15 cellular contexts compared by ENCODE assay signal in genomic region chr2:150473767-150474166, GRCh38. TPM values are rescaled to one million over a fixed set of nuclear protein-coding genes. Genes with fewer than 3 reads are reported as not detected.
DNase-seq lines count a peak whose midpoint lies in the region; ATAC-seq and TF ChIP-seq lines count a peak whose summit lies in the region.
"Had no signal": no experiment of that assay in that cellular context is flagged by ENCODE, and none has a peak within 500 bp of the region (broad histone marks: within the 10 kb centered on the region; RNA-seq: fewer than 3 reads in every experiment).

No MANE protein-coding gene starts in this region.

- H2AFZ ChIP-seq in mammary epithelial cell (ENCODE audit: low read depth, low read length) = no peak overlapping the region
- H2AFZ ChIP-seq in mesenchymal stem cell (ENCODE audit: low read depth, low read length) = no peak overlapping the region

- H3K23ac ChIP-seq in mesenchymal stem cell (ENCODE audit: low read length in 2 of 2) = no peak overlapping the region

- TF ChIP-seq CTCF in left ventricle myocardium inferior (IDR thresholded peaks at IDR 0.05; ENCODE audit: borderline replicate concordance) (no peak), right atrium auricular region (IDR thresholded peaks at IDR 0.05) (no peak), mammary epithelial cell (conservative IDR thresholded peaks at IDR 0.05 in 1 of 2, IDR thresholded peaks at IDR 0.05 in 1 of 2; ENCODE audit: extremely low read depth in 1 of 2, insufficient read depth in 1 of 2, low read depth in 1 of 2, low read length in 2 of 2) (no peak), upper lobe of left lung (IDR thresholded peaks at IDR 0.05) (no peak)

- 83% methylated on average over 3 of the region's 3 CpGs for WGBS in mammary epithelial cell (ENCODE audit: low coverage, missing lambda C conversion rate)
- 78% methylated on average over 3 of the region's 3 CpGs for WGBS in mesenchymal stem cell
- WGBS in upper lobe of left lung, 2 donors = 88 to 96% methylated on average over 3 of the region's 3 CpGs

- H3K9me3 ChIP-seq in left ventricle myocardium inferior (replicated peaks) (no peaks in the 10 kb centered on the region), right atrium auricular region (no peaks in the 10 kb centered on the region), mammary epithelial cell (replicated peaks; ENCODE audit: insufficient read depth, low read length) (no peaks in the 10 kb centered on the region), mesenchymal stem cell (ENCODE audit: control insufficient read depth, low read length) (no peaks in the 10 kb centered on the region), upper lobe of left lung (no peaks in the 10 kb centered on the region)

- no peak overlapping the region for H3K4me3 Mint-ChIP-seq in immature natural killer cell
- H3K4me3 Mint-ChIP-seq in activated CD4-positive, alpha-beta T cell treated with anti-CD3 and anti-CD28 coated beads, Interleukin-2, amount 10 ng/mL, durations not matched to agents 7 days and 5 days = no peak overlapping the region
- H3K4me3 Mint-ChIP-seq: nephron, T-helper 17 cell had no signal

- no peak for TF ChIP-seq POLR2A in upper lobe of left lung (IDR thresholded peaks at IDR 0.05)

- H2BK120ac ChIP-seq in mesenchymal stem cell (ENCODE audit: low read depth, low read length) = no peak overlapping the region

- H4K8ac ChIP-seq in mesenchymal stem cell (ENCODE audit: low read length) = no peak overlapping the region

- intact Hi-C loops in left ventricle myocardium inferior (cut with micrococcal nuclease) (no loop called here), mammary epithelial cell (cut with micrococcal nuclease) (no loop called here)

- peak overlapping the region; percentile 49 for H4K91ac ChIP-seq in mesenchymal stem cell (ENCODE audit: low read length)

- no peak overlapping the region for H2BK15ac ChIP-seq in mesenchymal stem cell (ENCODE audit: low read depth, poor library complexity, severe bottlenecking)

- H3K14ac ChIP-seq in mesenchymal stem cell (ENCODE audit: low read length in 2 of 2) = peak overlapping the region in 1 of 2 experiments; percentile 89

- H2AK5ac ChIP-seq in mesenchymal stem cell (ENCODE audit: low read length, severe bottlenecking) = peak overlapping the region; percentile 36

- no peak overlapping the region for H3K9ac ChIP-seq in mammary epithelial cell (ENCODE audit: insufficient read depth, low read length)
- H3K9ac ChIP-seq in mesenchymal stem cell (ENCODE audit: low read length) = peak overlapping the region; percentile 100

- peaks cover 99% of the 10 kb centered on the region for H3K79me2 ChIP-seq in mammary epithelial cell (ENCODE audit: insufficient read depth, low read length)

- peaks cover 0 to 3% (median 0%) of the 10 kb centered on the region in 3 donors for H3K27me3 Mint-ChIP-seq in immature natural killer cell (ENCODE audit: low read depth in 3 of 3)
- H3K27me3 Mint-ChIP-seq in activated CD4-positive, alpha-beta T cell treated with anti-CD3 and anti-CD28 coated beads, Interleukin-2, amount 10 ng/mL, durations not matched to agents 7 days and 5 days = no peaks in the 10 kb centered on the region

- no peak for TF ChIP-seq EP300 in upper lobe of left lung (IDR thresholded peaks at IDR 0.05)

- in situ Hi-C loops in mammary epithelial cell (cut with MboI; ENCODE audit: low sequenced_read_pairs in 2 of 2) = loop anchor here in 1 of 2 donors (5.0 to 25.0 kb wide), 2 partner anchors 686 to 876 kb away; no protein-coding TSS in a partner anchor

- no peak overlapping the region for H3K27ac Mint-ChIP-seq in immature natural killer cell
- H3K27ac Mint-ChIP-seq in activated CD4-positive, alpha-beta T cell treated with anti-CD3 and anti-CD28 coated beads, Interleukin-2, amount 10 ng/mL, durations not matched to agents 7 days and 5 days = no peak overlapping the region
- H3K27ac Mint-ChIP-seq: T-helper 17 cell had no signal

- H3K4me2 ChIP-seq in mammary epithelial cell (ENCODE audit: insufficient read depth, low read depth, low read length) (no peak overlapping the region), mesenchymal stem cell (ENCODE audit: low read length, poor library complexity, severe bottlenecking) (no peak overlapping the region)

- no peak for DNase-seq in left ventricle myocardium inferior
- no peak for DNase-seq in right atrium auricular region (ENCODE audit: low spot score)
- no peak for DNase-seq in mammary epithelial cell
- no peak for DNase-seq in mesenchymal stem cell
- DNase-seq in upper lobe of left lung = no peak
- DNase-seq in immature natural killer cell = no peak
- no peak for DNase-seq in activated CD4-positive, alpha-beta T cell treated with anti-CD3 and anti-CD28 coated beads, Interleukin-2, amount 10 ng/mL, durations not matched to agents 7 days and 5 days
- DNase-seq: activated CD4-positive, alpha-beta T cell treated with anti-CD3 and anti-CD28 coated beads for 48 hours; anterior cingulate cortex; kidney glomerular epithelial cell; NCI-H2227 treated with DMSO at 0.1 percent for 48 hours; T-helper 17 cell had no signal

- H3K4me3 ChIP-seq in left ventricle myocardium inferior (no peak overlapping the region), right atrium auricular region (no peak overlapping the region), mammary epithelial cell (replicated peaks in 1 of 3; ENCODE audit: insufficient read depth in 1 of 3, low read depth in 2 of 3, low read length in 3 of 3) (no peak overlapping the region), mesenchymal stem cell (ENCODE audit: insufficient read depth in 1 of 2, low read depth in 1 of 2, low read length in 2 of 2) (peak overlapping the region in 1 of 2 experiments; percentile 53), upper lobe of left lung (no peak overlapping the region)

- no TSS peak for BruUV-seq in mammary epithelial cell (replicated peaks; lab: Mats Ljungman, UMichigan)

- ATAC-seq in upper lobe of left lung (ENCODE audit: low FRiP score in 2 of 2) = no peak
- no peak for ATAC-seq in HG02588 (IDR thresholded peaks at IDR 0.05; ENCODE audit: unreplicated experiment)
- ATAC-seq: T-helper 17 cell had no signal

- H2BK5ac ChIP-seq in mesenchymal stem cell (ENCODE audit: low read depth, low read length, poor library complexity, severe bottlenecking) = no peak overlapping the region

- peak overlapping the region in 1 of 2 experiments; percentile 67 for H3K18ac ChIP-seq in mesenchymal stem cell (ENCODE audit: low read depth in 1 of 2, low read length in 2 of 2)

- peaks cover 35% of the 10 kb centered on the region for H3K36me3 ChIP-seq in left ventricle myocardium inferior
- H3K36me3 ChIP-seq in right atrium auricular region = peaks cover 26% of the 10 kb centered on the region
- H3K36me3 ChIP-seq in mammary epithelial cell (ENCODE audit: insufficient read depth, low read length) = peaks cover 52% of the 10 kb centered on the region
- H3K36me3 ChIP-seq in mesenchymal stem cell (ENCODE audit: control insufficient read depth in 1 of 2, insufficient read depth in 2 of 2, low read depth in 1 of 2, low read length in 2 of 2) = peaks cover 17 to 100% of the 10 kb centered on the region in 2 experiments
- peaks cover 0 to 30% (median 2%) of the 10 kb centered on the region in 4 donors for H3K36me3 ChIP-seq in upper lobe of left lung

- H2BK12ac ChIP-seq in mesenchymal stem cell (ENCODE audit: low read length in 2 of 2) = peak overlapping the region; percentile 11 to 51

- H4K20me1 ChIP-seq in mammary epithelial cell (ENCODE audit: insufficient read depth, low read length) = no peaks in the 10 kb centered on the region

- H3K27me3 ChIP-seq in left ventricle myocardium inferior (ENCODE audit: low read depth) (no peaks in the 10 kb centered on the region), right atrium auricular region (no peaks in the 10 kb centered on the region), mammary epithelial cell (ENCODE audit: insufficient read depth, low read length) (no peaks in the 10 kb centered on the region), mesenchymal stem cell (ENCODE audit: control insufficient read depth in 1 of 2, insufficient read depth in 1 of 2, low read length in 2 of 2) (no peaks in the 10 kb centered on the region), upper lobe of left lung (no peaks in the 10 kb centered on the region)

- H3K4me1 ChIP-seq in left ventricle myocardium inferior (peaks cover 75% of the 10 kb centered on the region), right atrium auricular region (peaks cover 0 to 59% of the 10 kb centered on the region in 2 donors), mammary epithelial cell (ENCODE audit: insufficient read depth, low read length) (peaks cover 65% of the 10 kb centered on the region), mesenchymal stem cell (ENCODE audit: control insufficient read depth, insufficient read depth, low read depth, low read length) (peaks cover 11% of the 10 kb centered on the region), upper lobe of left lung (peaks cover 6 to 28% (median 20%) of the 10 kb centered on the region in 4 donors)

- H3K4me1 Mint-ChIP-seq in immature natural killer cell = no peaks in the 10 kb centered on the region
- no peaks in the 10 kb centered on the region for H3K4me1 Mint-ChIP-seq in activated CD4-positive, alpha-beta T cell treated with anti-CD3 and anti-CD28 coated beads, Interleukin-2, amount 10 ng/mL, durations not matched to agents 7 days and 5 days
- H3K4me1 Mint-ChIP-seq: T-helper 17 cell had no signal

- H3K79me1 ChIP-seq in mesenchymal stem cell (replicated peaks; ENCODE audit: low read length, poor library complexity, severe bottlenecking) = no peaks in the 10 kb centered on the region

- dilution Hi-C loops in mammary epithelial cell (cut with HindIII; ENCODE audit: low sequenced_read_pairs) = no loop called here

- H3K27ac ChIP-seq in left ventricle myocardium inferior (replicated peaks) (peak overlapping the region; percentile 97), right atrium auricular region (peak overlapping the region in 1 of 2 donors; percentile 65), mammary epithelial cell (ENCODE audit: insufficient read depth, low read depth, low read length) (peak overlapping the region; percentile 12), mesenchymal stem cell (ENCODE audit: low read length, poor library complexity, severe bottlenecking) (peak overlapping the region; percentile 16), upper lobe of left lung (peak overlapping the region in 3 of 4 donors; percentile 41 to 65 (median 49))

- H3K9me3 Mint-ChIP-seq in immature natural killer cell = peaks cover 0 to 10% (median 6%) of the 10 kb centered on the region in 6 donors
- no peaks in the 10 kb centered on the region for H3K9me3 Mint-ChIP-seq in activated CD4-positive, alpha-beta T cell treated with anti-CD3 and anti-CD28 coated beads, Interleukin-2, amount 10 ng/mL, durations not matched to agents 7 days and 5 days
- H3K9me3 Mint-ChIP-seq: nephron had no signal

- H3K36me3 Mint-ChIP-seq in immature natural killer cell = no peaks in the 10 kb centered on the region
- no peaks in the 10 kb centered on the region for H3K36me3 Mint-ChIP-seq in activated CD4-positive, alpha-beta T cell treated with anti-CD3 and anti-CD28 coated beads, Interleukin-2, amount 10 ng/mL, durations not matched to agents 7 days and 5 days (ENCODE audit: low read depth)

- H3K4ac ChIP-seq in mesenchymal stem cell (ENCODE audit: low read depth in 1 of 2, low read length in 2 of 2) = no peak overlapping the region

- POLR2A ChIA-PET in activated CD4-positive, alpha-beta T cell treated with anti-CD3 and anti-CD28 coated beads, Interleukin-2, amount 10 ng/mL, durations not matched to agents 7 days and 5 days (lab: Charles Lee) = no interaction called here

- CTCF ChIA-PET in mammary epithelial cell (lab: Charles Lee; ENCODE audit: low non-redundant PET) = no interaction called here
- CTCF ChIA-PET in activated CD4-positive, alpha-beta T cell treated with anti-CD3 and anti-CD28 coated beads, Interleukin-2, amount 10 ng/mL, durations not matched to agents 7 days and 5 days (lab: Charles Lee) = no interaction called here

RNA-seq across cellular contexts. Expression of gene RND3, which starts 13.7 kb away (rescaled TPM):
- total RNA-seq in left ventricle myocardium inferior = 26.9 TPM
- total RNA-seq in right atrium auricular region = 10 to 100 TPM in 1 of 2 donors, 1 to 10 TPM in 1; 9.6 to 25.4 TPM
- total RNA-seq in mammary epithelial cell = 100 to 1,000 TPM; 146 to 178 TPM
- polyA plus RNA-seq in mammary epithelial cell = 28.6 TPM
- 243 TPM for polyA minus RNA-seq in mammary epithelial cell
- 184 TPM for polyA plus RNA-seq in mesenchymal stem cell (2013, experiment 1 of 2)
- polyA plus RNA-seq in mesenchymal stem cell (2013, experiment 2 of 2) = 178 TPM
- total RNA-seq in upper lobe of left lung = 10 to 100 TPM; 13.0 to 40.0 (median 26.7) TPM
- polyA plus RNA-seq in immature natural killer cell = not detected
- total RNA-seq in activated CD4-positive, alpha-beta T cell treated with anti-CD3 and anti-CD28 coated beads, Interleukin-2, amount 10 ng/mL, durations not matched to agents 7 days and 5 days = not detected
- total RNA-seq: OCI-LY7, T-helper 17 cell had no signal

Comparison
In these comparisons a context has a peak if more than half of its experiments do, and no peak if none do; other contexts are left out.
1. RNA of gene RND3, which starts 13.7 kb away (total RNA-seq): 146 to 178 TPM in mammary epithelial cell, 13.0 to 40.0 TPM in upper lobe of left lung, 26.9 TPM in left ventricle myocardium inferior (single experiment) and 9.6 to 25.4 TPM in right atrium auricular region; not detected in activated CD4-positive, alpha-beta T cell treated with anti-CD3 and anti-CD28 coated beads, Interleukin-2, amount 10 ng/mL, durations not matched to agents 7 days and 5 days; every median in the first group is over 10 times any median in the second.